16 cellular contexts compared by ENCODE assay signal in genomic region chr9:19331877-19332276, GRCh38. TPM values are rescaled to one million over a fixed set of nuclear protein-coding genes. Genes with fewer than 3 reads are reported as not detected.
DNase-seq lines count a peak whose midpoint lies in the region; ATAC-seq and TF ChIP-seq lines count a peak whose summit lies in the region.
"Had no signal": no experiment of that assay in that cellular context is flagged by ENCODE, and none has a peak within 500 bp of the region (broad histone marks: within the 10 kb centered on the region; RNA-seq: fewer than 3 reads in every experiment).

No MANE protein-coding gene starts in this region.

- no peak overlapping the region for H3K9ac ChIP-seq in IMR-90 (ENCODE audit: low read depth, low read length)
- H3K9ac ChIP-seq: BLaER1 had no signal

- DNase-seq in GM23338 (ENCODE audit: low spot score) (no peak), IMR-90 (peak; percentile 12), SHP77 treated with DMSO at 0.1 percent for 48 hours (lab: John Stamatoyannopoulos, UW) (no peak), tibial artery (no peak)
- DNase-seq in central memory CD8-positive, alpha-beta T cell (ENCODE audit: low spot score in 2 of 2) = no peak
- no peak for DNase-seq in stimulated activated effector memory CD8-positive, alpha-beta T cell treated with anti-CD3 and anti-CD28 coated beads, Interleukin-12 subunit alpha, Interleukin-12 subunit beta, amount 100 ng/mL, for 72 hours (ENCODE audit: low spot score in 2 of 2)
- DNase-seq: CD4-positive, alpha-beta memory T cell; DMS153; DMS79; GF-D8; GOT3; H7 had no signal

- H3F3A ChIP-seq in GM23338 (replicated peaks; ENCODE audit: low read depth) = no peaks in the 10 kb centered on the region

- H3K4me3 ChIP-seq in GM23338 (no peak overlapping the region), IMR-90 (ENCODE audit: insufficient read depth, low read depth, low read length) (no peak overlapping the region), tibial artery (no peak overlapping the region)
- H3K4me3 ChIP-seq: BLaER1 had no signal

- H3K18ac ChIP-seq in IMR-90 (ENCODE audit: low read depth, low read length) = no peak overlapping the region

- TF ChIP-seq POLR2A in IMR-90 (IDR thresholded peaks at IDR 0.05; ENCODE audit: low read depth, low read length) = no peak

- H3K56ac ChIP-seq in IMR-90 (ENCODE audit: extremely low read depth, insufficient read depth, low read length) = no peak overlapping the region; the same call in 1 of the 2 replicates

- BruUV-seq in IMR-90 (replicated peaks; lab: Mats Ljungman, UMichigan) = no TSS peak

- H4K5ac ChIP-seq in IMR-90 (ENCODE audit: low read depth, low read length) = no peak overlapping the region

- H4K8ac ChIP-seq in IMR-90 (ENCODE audit: low read depth in 2 of 2, low read length in 2 of 2) = no peak overlapping the region

- CTCF ChIA-PET in IMR-90 (lab: Yijun Ruan, JAX) = no interaction called here

- no peak overlapping the region for H3K14ac ChIP-seq in IMR-90 (replicated peaks; ENCODE audit: low read depth, low read length)

- no peak overlapping the region for H2BK20ac ChIP-seq in IMR-90 (ENCODE audit: low read depth, low read length)

- no peak for TF ChIP-seq CTCF in GM23338 (conservative IDR thresholded peaks at IDR 0.05; ENCODE audit: low read depth in 2 of 2)
- TF ChIP-seq CTCF in IMR-90 (conservative IDR thresholded peaks at IDR 0.05; ENCODE audit: low read depth, low read length) = no peak
- no peak for TF ChIP-seq CTCF in tibial artery (IDR thresholded peaks at IDR 0.05)

- H3K79me1 ChIP-seq in IMR-90 (ENCODE audit: low read depth in 1 of 2, low read length in 2 of 2) = 0 out of 4 replicates have a peak, but pooled peaks cover 0 to 3% of the 10 kb centered on the region in 2 experiments

- H3K27ac ChIP-seq in GM23338 (ENCODE audit: low read depth) (0 out of 2 replicates have a peak overlapping the region, but pooled peaks have one; percentile 28), IMR-90 (ENCODE audit: insufficient read depth, low read length) (no peak overlapping the region), tibial artery (no peak overlapping the region)
- H3K27ac ChIP-seq: BLaER1 had no signal

- H2AFZ ChIP-seq in GM23338 (no peak overlapping the region), IMR-90 (replicated peaks; ENCODE audit: low read length, poor library complexity) (no peak overlapping the region)

- in situ Hi-C loops in IMR-90 (cut with MboI; ENCODE audit: low sequenced_read_pairs) = no loop called here

- H2AK5ac ChIP-seq in IMR-90 (ENCODE audit: low read depth, low read length) = no peak overlapping the region

- intact Hi-C loops in IMR-90 (cut with micrococcal nuclease) = no loop called here
- intact Hi-C loops in tibial artery (cut with DNase I; ENCODE audit: low total_unique reads) = no loop called here

- H3K4me1 ChIP-seq in GM23338 (ENCODE audit: insufficient read depth) (no peaks in the 10 kb centered on the region), IMR-90 (ENCODE audit: control insufficient read depth, insufficient read depth, low read length) (no peaks in the 10 kb centered on the region), tibial artery (no peaks in the 10 kb centered on the region)
- H3K4me1 ChIP-seq: BLaER1 had no signal

- H3K9me2 ChIP-seq in GM23338 (ENCODE audit: insufficient read depth) = no peaks in the 10 kb centered on the region

- H2AK9ac ChIP-seq in IMR-90 (replicated peaks; ENCODE audit: low read depth, low read length, poor library complexity) = no peak overlapping the region

- H2BK15ac ChIP-seq in IMR-90 (ENCODE audit: low read depth, low read length) = no peak overlapping the region

- H2BK5ac ChIP-seq in IMR-90 (ENCODE audit: low read depth, low read length, poor library complexity, severe bottlenecking) = no peak overlapping the region

- no peak overlapping the region for H3K4ac ChIP-seq in IMR-90 (ENCODE audit: low read depth, low read length)

- H2BK120ac ChIP-seq in IMR-90 (ENCODE audit: low read depth, low read length) = no peak overlapping the region

- H3K4me2 ChIP-seq in GM23338 (no peak overlapping the region), IMR-90 (ENCODE audit: low read depth, low read length) (no peak overlapping the region)
- H3K4me2 ChIP-seq: BLaER1 had no signal

- no peak overlapping the region for H3K4me3 Mint-ChIP-seq in GM23338
- no peak overlapping the region for H3K4me3 Mint-ChIP-seq in central memory CD8-positive, alpha-beta T cell
- no peak overlapping the region for H3K4me3 Mint-ChIP-seq in stimulated activated effector memory CD8-positive, alpha-beta T cell treated with anti-CD3 and anti-CD28 coated beads, Interleukin-12 subunit alpha, Interleukin-12 subunit beta, amount 100 ng/mL, for 72 hours
- H3K4me3 Mint-ChIP-seq: CD14-positive monocyte; CD4-positive, alpha-beta memory T cell had no signal

- H3K36me3 ChIP-seq in GM23338 (ENCODE audit: insufficient read depth) = no peaks in the 10 kb centered on the region; the same call in 1 of the 2 replicates
- peaks cover 15% of the 10 kb centered on the region for H3K36me3 ChIP-seq in IMR-90 (ENCODE audit: control insufficient read depth, insufficient read depth, low read length)
- H3K36me3 ChIP-seq in tibial artery = peaks cover 36 to 78% (median 40%) of the 10 kb centered on the region in 3 donors

- no peaks in the 10 kb centered on the region for H3K9me1 ChIP-seq in IMR-90 (ENCODE audit: insufficient read depth, low read length)

- no peak for TF ChIP-seq RAD21 in IMR-90 (IDR thresholded peaks at IDR 0.05; ENCODE audit: low read length)

- H3K79me2 ChIP-seq in GM23338 (replicated peaks; ENCODE audit: insufficient read depth) = no peaks in the 10 kb centered on the region

- POLR2A ChIA-PET in IMR-90 (lab: Charles Lee; ENCODE audit: unreplicated experiment) = no interaction called here

- WGBS in IMR-90 (ENCODE audit: extremely low coverage in 2 of 2, insufficient read length in 1 of 2), 2 experiments = no CpG with 5 or more reads among the region's 2 CpGs

- no peak overlapping the region for H4K91ac ChIP-seq in IMR-90 (ENCODE audit: insufficient read depth, low read depth, low read length)

- no peaks in the 10 kb centered on the region for H3K27me3 ChIP-seq in GM23338 (ENCODE audit: insufficient read depth)
- H3K27me3 ChIP-seq in IMR-90 (ENCODE audit: control insufficient read depth, insufficient read depth, low read length) = no peaks in the 10 kb centered on the region
- H3K27me3 ChIP-seq in tibial artery = no peaks in the 10 kb centered on the region
- H3K27me3 ChIP-seq: BLaER1 had no signal

- H3K9me3 Mint-ChIP-seq in GM23338 = no peaks in the 10 kb centered on the region
- H3K9me3 Mint-ChIP-seq in central memory CD8-positive, alpha-beta T cell = no peaks in the 10 kb centered on the region
- no peaks in the 10 kb centered on the region for H3K9me3 Mint-ChIP-seq in stimulated activated effector memory CD8-positive, alpha-beta T cell treated with anti-CD3 and anti-CD28 coated beads, Interleukin-12 subunit alpha, Interleukin-12 subunit beta, amount 100 ng/mL, for 72 hours
- H3K9me3 Mint-ChIP-seq: CD4-positive, alpha-beta memory T cell had no signal

- no peaks in the 10 kb centered on the region for H3K9me3 ChIP-seq in IMR-90 (ENCODE audit: control insufficient read depth, insufficient read depth, low read length)
- no peaks in the 10 kb centered on the region for H3K9me3 ChIP-seq in tibial artery
- H3K9me3 ChIP-seq: BLaER1 had no signal

- no peaks in the 10 kb centered on the region for H3K4me1 Mint-ChIP-seq in GM23338
- no peaks in the 10 kb centered on the region for H3K4me1 Mint-ChIP-seq in central memory CD8-positive, alpha-beta T cell
- H3K4me1 Mint-ChIP-seq in stimulated activated effector memory CD8-positive, alpha-beta T cell treated with anti-CD3 and anti-CD28 coated beads, Interleukin-12 subunit alpha, Interleukin-12 subunit beta, amount 100 ng/mL, for 72 hours = no peaks in the 10 kb centered on the region
- H3K4me1 Mint-ChIP-seq: CD14-positive monocyte; CD4-positive, alpha-beta memory T cell had no signal

- H3K23ac ChIP-seq in IMR-90 (ENCODE audit: low read depth, low read length) = no peak overlapping the region

- H3K27me3 Mint-ChIP-seq in GM23338 (ENCODE audit: insufficient read depth, low read depth, poor library complexity) = no peaks in the 10 kb centered on the region
- no peaks in the 10 kb centered on the region for H3K27me3 Mint-ChIP-seq in central memory CD8-positive, alpha-beta T cell
- H3K27me3 Mint-ChIP-seq: CD4-positive, alpha-beta memory T cell had no signal

- H3K27ac Mint-ChIP-seq in GM23338 = no peak overlapping the region
- peak overlapping the region; percentile 41 for H3K27ac Mint-ChIP-seq in central memory CD8-positive, alpha-beta T cell (ENCODE audit: low read depth)
- peak overlapping the region; percentile 40 for H3K27ac Mint-ChIP-seq in stimulated activated effector memory CD8-positive, alpha-beta T cell treated with anti-CD3 and anti-CD28 coated beads, Interleukin-12 subunit alpha, Interleukin-12 subunit beta, amount 100 ng/mL, for 72 hours
- H3K27ac Mint-ChIP-seq: CD14-positive monocyte had no signal

- ATAC-seq in GM23338 (no peak), IMR-90 (ENCODE audit: low read depth) (no peak; the same call in 1 of the 2 replicates), HG03442 (IDR thresholded peaks at IDR 0.05; ENCODE audit: unreplicated experiment) (no peak)
- ATAC-seq in central memory CD8-positive, alpha-beta T cell (replicated peaks; ENCODE audit: extremely low read depth, poor library complexity, severe bottlenecking) = no peak
- no peak for ATAC-seq in stimulated activated effector memory CD8-positive, alpha-beta T cell treated with anti-CD3 and anti-CD28 coated beads, Interleukin-12 subunit alpha, Interleukin-12 subunit beta, amount 100 ng/mL, for 72 hours
- ATAC-seq: HepG2 had no signal

- dilution Hi-C loops in IMR-90 (cut with HindIII; ENCODE audit: low sequenced_read_pairs, unreplicated experiment) = no loop called here

- H4K20me1 ChIP-seq in GM23338 (replicated peaks; ENCODE audit: insufficient read depth) (no peaks in the 10 kb centered on the region), IMR-90 (ENCODE audit: insufficient read depth, low read length) (no peaks in the 10 kb centered on the region)
- H4K20me1 ChIP-seq: BLaER1 had no signal

- H3K36me3 Mint-ChIP-seq in GM23338 (ENCODE audit: low read depth) = peaks cover 18% of the 10 kb centered on the region; the same call in 2 of the 3 replicates
- peaks cover 41% of the 10 kb centered on the region for H3K36me3 Mint-ChIP-seq in central memory CD8-positive, alpha-beta T cell (ENCODE audit: insufficient read depth)
- peaks cover 78% of the 10 kb centered on the region for H3K36me3 Mint-ChIP-seq in stimulated activated effector memory CD8-positive, alpha-beta T cell treated with anti-CD3 and anti-CD28 coated beads, Interleukin-12 subunit alpha, Interleukin-12 subunit beta, amount 100 ng/mL, for 72 hours

TF ChIP-seq in GM23338, 12 proteins besides CTCF, POLR2A, EP300 and RAD21 (continues in another document):
- no peak for TF ChIP-seq EZH2 (IDR thresholded peaks at IDR 0.05; ENCODE audit: low read depth, unreplicated experiment)

TF ChIP-seq in IMR-90, 13 proteins besides CTCF, POLR2A, EP300 and RAD21 (continues in another document):
- TF ChIP-seq RFX5 (IDR thresholded peaks at IDR 0.05; ENCODE audit: low read depth, low read length) = no peak

RNA-seq across cellular contexts. Expression of gene RPS6, which starts 48.2 kb away (rescaled TPM):
- 1,381 and 1,563 TPM in 2 replicates for total RNA-seq in GM23338 (2014; rRNA removed; shearing (Covaris generic))
- polyA plus RNA-seq in GM23338 (2016; fragmentation: Nextera tagmentation; extraction: Ambion mirVana) (2,733 and 2,894 TPM in 2 replicates), IMR-90 (2012; rRNA removed) (1,771 and 1,866 TPM in 2 replicates)
- total RNA-seq in IMR-90 (2012; rRNA removed) = 1,399 and 1,416 TPM in 2 replicates
- 454 and 1,197 TPM in 2 replicates for polyA plus RNA-seq in IMR-90 (2012; cell fraction: cytosol; rRNA removed)
- 83.2 and 613 TPM in 2 replicates for polyA plus RNA-seq in IMR-90 (2012; cell fraction: nucleus; rRNA removed; ENCODE audit: low replicate concordance)
